Comparison of ENCODE assay signal across 8 cellular contexts in the genomic region with DNA sequence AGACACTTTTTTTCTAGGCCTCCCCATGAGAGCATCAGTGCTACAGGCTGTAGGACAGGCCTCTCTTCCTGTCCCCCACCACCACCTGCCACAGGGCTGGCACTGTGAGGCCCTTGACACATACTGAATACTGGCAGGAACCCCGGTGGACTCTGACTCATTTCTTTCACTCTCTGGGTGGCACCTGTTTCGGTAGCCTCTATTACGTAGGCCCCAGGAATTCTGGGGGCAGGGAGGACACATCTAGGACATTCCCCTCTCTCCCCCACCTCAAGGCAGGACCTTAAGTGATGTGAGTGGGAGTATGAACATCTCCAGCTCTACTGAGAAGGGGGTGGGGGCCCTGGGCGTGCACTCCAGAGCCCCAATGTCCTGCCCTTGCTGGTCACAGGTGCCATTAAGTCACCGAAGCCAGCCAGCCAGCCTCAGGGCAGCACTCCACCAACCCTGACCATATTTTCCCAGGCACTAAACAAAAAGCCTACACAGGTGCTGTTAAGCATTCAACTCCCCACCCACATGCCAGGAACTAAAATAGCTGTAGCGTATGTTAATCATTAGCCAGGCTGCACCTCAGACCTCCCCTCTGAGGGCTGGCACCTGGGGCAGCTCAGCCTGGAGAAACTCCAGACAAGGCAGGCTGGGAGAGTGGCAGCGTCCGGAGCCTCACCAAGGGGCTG. TPM values are rescaled to one million over a fixed set of nuclear protein-coding genes. Genes with fewer than 3 reads are reported as not detected.
DNase-seq lines count a peak whose midpoint lies in the region; TF ChIP-seq lines count a peak whose summit lies in the region.

No MANE protein-coding gene starts in this region.

- H3K27me3 Mint-ChIP-seq in activated T-cell treated with anti-CD3 and anti-CD28 coated beads, Interleukin-2, amount 50 U/mL, for 24 hours: no peaks in the 10 kb centered on the region

- H3K36me3 ChIP-seq in GM06990 (ENCODE audit: control insufficient read depth, insufficient read depth, low read length) (no peaks in the 10 kb centered on the region), H7 (replicated peaks; ENCODE audit: control insufficient read depth, insufficient read depth, low read length) (no peaks in the 10 kb centered on the region)

- H3K4me3 ChIP-seq in GM06990 (replicated peaks; ENCODE audit: low read depth, low read length) (no peak overlapping the region), H7 (ENCODE audit: insufficient read depth, low read depth, low read length) (no peak overlapping the region), fibroblast of pulmonary artery (replicated peaks; ENCODE audit: low read depth, low read length) (no peak overlapping the region)

- peaks cover 88% of the 10 kb centered on the region for H3K4me1 Mint-ChIP-seq in activated T-cell treated with anti-CD3 and anti-CD28 coated beads, Interleukin-2, amount 50 U/mL, for 24 hours (ENCODE audit: low read depth)

- H3K27me3 ChIP-seq in GM06990 (replicated peaks; ENCODE audit: control insufficient read depth, insufficient read depth, low read length): no peaks in the 10 kb centered on the region
- no peaks in the 10 kb centered on the region for H3K27me3 ChIP-seq in H7 (ENCODE audit: control insufficient read depth, insufficient read depth, low read length)

- DNase-seq in GM06990 (ENCODE audit: extremely low read depth, insufficient read length) (peak; percentile 48), H7 (peak; percentile 23), NAMALWA (ENCODE audit: low spot score) (peak; percentile 40), fibroblast of pulmonary artery (ENCODE audit: low read depth) (peak; percentile 62), MV-4-11 (lab: John Stamatoyannopoulos, UW) (no peak), NCI-H128 (lab: John Stamatoyannopoulos, UW; ENCODE audit: unreplicated experiment) (no peak)
- peak; percentile 76 for DNase-seq in activated T-cell treated with anti-CD3 and anti-CD28 coated beads, Interleukin-2, amount 50 U/mL, for 24 hours
- peak; percentile 82 for DNase-seq in stimulated activated CD4-positive, alpha-beta T cell treated with anti-CD3 and anti-CD28 coated beads, Interleukin-15, amount 100 ng/mL, for 24 hours

- H3K4me3 Mint-ChIP-seq in activated T-cell treated with anti-CD3 and anti-CD28 coated beads, Interleukin-2, amount 50 U/mL, for 24 hours: peak overlapping the region; percentile 54

- peaks cover 67% of the 10 kb centered on the region for H3K36me3 Mint-ChIP-seq in activated T-cell treated with anti-CD3 and anti-CD28 coated beads, Interleukin-2, amount 50 U/mL, for 24 hours (ENCODE audit: low read depth)

- no peak for TF ChIP-seq CTCF in GM06990 (IDR thresholded peaks at IDR 0.05; ENCODE audit: insufficient read depth, low read length, poor library complexity, severe bottlenecking)
- no peak for TF ChIP-seq CTCF in fibroblast of pulmonary artery (IDR thresholded peaks at IDR 0.05; ENCODE audit: low read length, missing control alignments)

- H3K9me3 Mint-ChIP-seq in activated T-cell treated with anti-CD3 and anti-CD28 coated beads, Interleukin-2, amount 50 U/mL, for 24 hours: peaks cover 8% of the 10 kb centered on the region

- peak overlapping the region; percentile 95 for H3K27ac Mint-ChIP-seq in activated T-cell treated with anti-CD3 and anti-CD28 coated beads, Interleukin-2, amount 50 U/mL, for 24 hours

RNA-seq across cellular contexts. Expression of a gene that starts 8.9 kb away (rescaled TPM):
- total RNA-seq in H7 (2014; rRNA removed; shearing (Covaris generic)): 42.1 and 67.3 TPM in 2 replicates

Comparison
In these comparisons a context has a peak if more than half of its experiments do, and no peak if none do; other contexts are left out.
1. DNase-seq: peak in GM06990 (single experiment), H7 (single experiment), NAMALWA (single experiment), activated T-cell treated with anti-CD3 and anti-CD28 coated beads, Interleukin-2, amount 50 U/mL, for 24 hours (single experiment), fibroblast of pulmonary artery (single experiment) and stimulated activated CD4-positive, alpha-beta T cell treated with anti-CD3 and anti-CD28 coated beads, Interleukin-15, amount 100 ng/mL, for 24 hours (single experiment); none in MV-4-11 (single experiment) and NCI-H128 (single experiment).